ENCODE assay signal across 9 cellular contexts in genomic region chr12:7144414-7145120, GRCh38. TPM values are rescaled to one million over a fixed set of nuclear protein-coding genes. Genes with fewer than 3 reads are reported as not detected.
DNase-seq lines count a peak whose midpoint lies in the region; ATAC-seq and TF ChIP-seq lines count a peak whose summit lies in the region.
"Had no signal": no experiment of that assay in that cellular context is flagged by ENCODE, and none has a peak within 500 bp of the region (broad histone marks: within the 10 kb centered on the region; RNA-seq: fewer than 3 reads in every experiment).

No MANE protein-coding gene starts in this region.

- H3K27me3 Mint-ChIP-seq in activated naive CD4-positive, alpha-beta T cell treated with anti-CD3 and anti-CD28 coated beads, Interleukin-2, amount 10 ng/mL, durations not matched to agents 7 days and 5 days: no peaks in the 10 kb centered on the region
- H3K27me3 Mint-ChIP-seq in chondrocyte (ENCODE audit: low read depth): no peaks in the 10 kb centered on the region
- H3K27me3 Mint-ChIP-seq: activated naive CD4-positive, alpha-beta T cell treated with anti-CD3 and anti-CD28 coated beads, Interleukin-2, amount 50 U/mL, for 24 hours had no signal

- H3K9me3 ChIP-seq in lower lobe of right lung: no peaks in the 10 kb centered on the region

- CTCF ChIA-PET in activated naive CD4-positive, alpha-beta T cell treated with anti-CD3 and anti-CD28 coated beads, Interleukin-2, amount 10 ng/mL, durations not matched to agents 7 days and 5 days (lab: Charles Lee): interaction anchor here (0.5 to 2.6 kb wide), 13 partner anchors 9 to 809 kb away, joined by 3 to 16 read pairs (median 3); partner anchors contain the start of gene PEX5

- no peak overlapping the region for H3K27ac ChIP-seq in lower lobe of right lung

- peaks cover 70% of the 10 kb centered on the region for H3K36me3 Mint-ChIP-seq in activated naive CD4-positive, alpha-beta T cell treated with anti-CD3 and anti-CD28 coated beads, Interleukin-2, amount 10 ng/mL, durations not matched to agents 7 days and 5 days
- H3K36me3 Mint-ChIP-seq in chondrocyte (ENCODE audit: low read depth): peaks cover 35% of the 10 kb centered on the region

- TF ChIP-seq CTCF in chondrocyte (IDR thresholded peaks at IDR 0.05) (peak; percentile 85), lower lobe of right lung (IDR thresholded peaks at IDR 0.05) (peak; percentile 50)

- intact Hi-C loops in lower lobe of right lung (cut with DNase I): no loop called here

- no peak overlapping the region for H3K4me3 Mint-ChIP-seq in activated naive CD4-positive, alpha-beta T cell treated with anti-CD3 and anti-CD28 coated beads, Interleukin-2, amount 10 ng/mL, durations not matched to agents 7 days and 5 days
- no peak overlapping the region for H3K4me3 Mint-ChIP-seq in chondrocyte (ENCODE audit: unreplicated experiment)
- H3K4me3 Mint-ChIP-seq: activated naive CD4-positive, alpha-beta T cell treated with anti-CD3 and anti-CD28 coated beads, Interleukin-2, amount 50 U/mL, for 24 hours had no signal

- peaks cover 27% of the 10 kb centered on the region for H3K36me3 ChIP-seq in lower lobe of right lung

- no peaks in the 10 kb centered on the region for H3K9me3 Mint-ChIP-seq in activated naive CD4-positive, alpha-beta T cell treated with anti-CD3 and anti-CD28 coated beads, Interleukin-2, amount 10 ng/mL, durations not matched to agents 7 days and 5 days
- H3K9me3 Mint-ChIP-seq in chondrocyte (ENCODE audit: low read depth): peaks cover 5% of the 10 kb centered on the region
- H3K9me3 Mint-ChIP-seq: activated naive CD4-positive, alpha-beta T cell treated with anti-CD3 and anti-CD28 coated beads, Interleukin-2, amount 50 U/mL, for 24 hours had no signal

- H3K27me3 ChIP-seq in lower lobe of right lung (ENCODE audit: low read depth): no peaks in the 10 kb centered on the region

- peak; percentile 18 for DNase-seq in activated naive CD4-positive, alpha-beta T cell treated with anti-CD3 and anti-CD28 coated beads, Interleukin-2, amount 10 ng/mL, durations not matched to agents 7 days and 5 days
- DNase-seq in activated naive CD4-positive, alpha-beta T cell treated with anti-CD3 and anti-CD28 coated beads, Interleukin-2, amount 50 U/mL, for 16 hours: no peak
- DNase-seq in NCI-H446 treated with DMSO at 0.1 percent for 48 hours (lab: John Stamatoyannopoulos, UW) (peak; percentile 17), chondrocyte (ENCODE audit: low spot score) (peak; percentile 20), lower lobe of right lung (no peak)
- no peak for DNase-seq in stimulated activated naive CD4-positive, alpha-beta T cell treated with Interleukin-2 at 50 U/mL for 16 hours (lab: John Stamatoyannopoulos, UW)

- H3K27ac Mint-ChIP-seq in activated naive CD4-positive, alpha-beta T cell treated with anti-CD3 and anti-CD28 coated beads, Interleukin-2, amount 10 ng/mL, durations not matched to agents 7 days and 5 days: no peak overlapping the region
- H3K27ac Mint-ChIP-seq in chondrocyte (ENCODE audit: unreplicated experiment): no peak overlapping the region
- H3K27ac Mint-ChIP-seq: activated naive CD4-positive, alpha-beta T cell treated with anti-CD3 and anti-CD28 coated beads, Interleukin-2, amount 50 U/mL, for 24 hours had no signal

- H3K4me1 ChIP-seq in lower lobe of right lung: no peaks in the 10 kb centered on the region

- peak in 1 of 2 donors; percentile 39 for ATAC-seq in lower lobe of right lung
- ATAC-seq in HG03457 (IDR thresholded peaks at IDR 0.05; ENCODE audit: unreplicated experiment): no peak
- ATAC-seq in HG02623 (IDR thresholded peaks at IDR 0.05; ENCODE audit: unreplicated experiment): no peak

- H3K4me3 ChIP-seq in lower lobe of right lung: no peak overlapping the region

- H3K4me1 Mint-ChIP-seq in activated naive CD4-positive, alpha-beta T cell treated with anti-CD3 and anti-CD28 coated beads, Interleukin-2, amount 10 ng/mL, durations not matched to agents 7 days and 5 days: peaks cover 11% of the 10 kb centered on the region
- H3K4me1 Mint-ChIP-seq in chondrocyte (ENCODE audit: low read depth): no peaks in the 10 kb centered on the region

RNA-seq across cellular contexts. Expression of gene CLSTN3, which starts 14.4 kb away (rescaled TPM):
- total RNA-seq in chondrocyte (15.5 to 19.9 TPM (median 18.2 TPM) in 3 replicates), lower lobe of right lung (36.8 TPM)

RNA-seq across cellular contexts. Expression of gene RBP5, which starts 15.9 kb away (rescaled TPM):
- total RNA-seq in chondrocyte (not detected in 3 replicates), lower lobe of right lung (1.1 TPM)

RNA-seq across cellular contexts. Expression of gene C1RL, which starts 35.6 kb away (rescaled TPM):
- total RNA-seq in chondrocyte (20.3 to 21.0 TPM (median 20.4 TPM) in 3 replicates), lower lobe of right lung (80.5 TPM)

RNA-seq across cellular contexts. Expression of gene PEX5, which starts 44.9 kb away (rescaled TPM):
- total RNA-seq in chondrocyte (25.1 to 26.0 TPM (median 25.5 TPM) in 3 replicates), lower lobe of right lung (47.8 TPM)

RNA-seq across cellular contexts. Expression of gene C1R, which starts 52.3 kb away (rescaled TPM):
- total RNA-seq in chondrocyte (19.7 to 21.9 TPM (median 19.8 TPM) in 3 replicates), lower lobe of right lung (373 TPM)

Comparison
In these comparisons a context has a peak if more than half of its experiments do, and no peak if none do; other contexts are left out.
1. DNase-seq: peak in activated naive CD4-positive, alpha-beta T cell treated with anti-CD3 and anti-CD28 coated beads, Interleukin-2, amount 10 ng/mL, durations not matched to agents 7 days and 5 days (single experiment), NCI-H446 treated with DMSO at 0.1 percent for 48 hours (single experiment) and chondrocyte (single experiment); none in activated naive CD4-positive, alpha-beta T cell treated with anti-CD3 and anti-CD28 coated beads, Interleukin-2, amount 50 U/mL, for 16 hours (single experiment), lower lobe of right lung (single experiment) and stimulated activated naive CD4-positive, alpha-beta T cell treated with Interleukin-2 at 50 U/mL for 16 hours (single experiment).